24 cellular contexts compared by ENCODE assay signal in the genomic region with DNA sequence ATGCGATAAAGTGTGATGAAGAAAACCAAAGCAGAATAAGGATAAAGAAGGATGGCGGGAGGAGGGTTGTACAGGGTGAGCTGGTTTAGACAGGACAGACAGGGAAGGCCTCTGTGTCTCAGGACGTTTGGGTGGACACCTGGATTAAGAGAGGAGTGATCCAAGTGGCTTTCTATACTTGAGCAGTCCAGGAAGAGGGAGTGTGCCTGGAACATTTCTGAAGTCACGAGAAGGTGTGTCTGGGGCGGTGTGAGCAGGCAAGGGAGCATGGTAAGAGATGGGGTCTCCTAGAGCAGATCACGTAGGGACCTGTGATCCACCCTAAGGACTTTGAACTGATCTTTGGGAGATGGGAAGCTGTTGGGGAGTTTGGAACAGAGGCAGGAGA.
"Had no signal": no experiment of that assay in that cellular context is flagged by ENCODE, and none has a peak within 500 bp of the region (broad histone marks: within the 10 kb centered on the region; RNA-seq: fewer than 3 reads in every experiment).

No MANE protein-coding gene starts in this region.

- DNase-seq: dermis blood vessel endothelial cell; effector memory CD4-positive, alpha-beta T cell; esophagus squamous epithelium; foreskin melanocyte; glutamatergic neuron; heart right ventricle; hippocampal formation; left cardiac atrium; naive thymus-derived CD8-positive, alpha-beta T cell; nephron progenitor cell; nucleus accumbens; ovary; posterior cingulate gyrus; psoas muscle; right cardiac atrium; sigmoid colon; spleen; stimulated activated CD4-positive, alpha-beta T cell treated with anti-CD3 and anti-CD28 coated beads, Interleukin-2, amount 100 ng/mL, for 48 hours; stimulated activated naive B cell treated with anti-CD40 and anti-IgM and Interleukin-4, amounts not matched to agents 10 μg/mL and 1 μg/mL and 100 μg/mL, for 72 hours had no signal

- ATAC-seq: heart right ventricle; left cardiac atrium; naive thymus-derived CD8-positive, alpha-beta T cell; psoas muscle; right cardiac atrium; stimulated activated naive B cell treated with anti-CD40 and anti-IgM and Interleukin-4, amounts not matched to agents 10 μg/mL and 1 μg/mL and 100 μg/mL, for 72 hours had no signal

- H3K36me3 ChIP-seq: esophagus squamous epithelium, heart right ventricle, ovary, sigmoid colon, spleen, thoracic aorta, tibial nerve, vagina had no signal

- H3K27me3 ChIP-seq: esophagus squamous epithelium, heart right ventricle, ovary, sigmoid colon, spleen, tibial nerve, vagina had no signal

- H3K27ac ChIP-seq: coronary artery, esophagus squamous epithelium, heart right ventricle, ovary, psoas muscle, sigmoid colon, spleen, thoracic aorta, tibial nerve, vagina had no signal

- H3K9me3 ChIP-seq: ovary, psoas muscle, sigmoid colon, spleen, thoracic aorta, vagina had no signal

- H3K4me3 ChIP-seq: coronary artery, esophagus squamous epithelium, heart right ventricle, lung, ovary, psoas muscle, sigmoid colon, spleen, thoracic aorta, tibial nerve, vagina had no signal

- H3K4me1 ChIP-seq: esophagus squamous epithelium, psoas muscle, sigmoid colon, tibial nerve, vagina had no signal
